35 cellular contexts compared by ENCODE assay signal in genomic region chr10:15279236-15279635, GRCh38.
"Had no signal": no experiment of that assay in that cellular context is flagged by ENCODE, and none has a peak within 500 bp of the region (broad histone marks: within the 10 kb centered on the region; RNA-seq: fewer than 3 reads in every experiment).

No MANE protein-coding gene starts in this region.

- H3K4me2 ChIP-seq: KMS-11 had no signal

- H3K27me3 ChIP-seq: MG63 had no signal

- H3K9ac ChIP-seq: KMS-11 had no signal

- H3K27ac ChIP-seq: KMS-11 had no signal

- DNase-seq: Karpas-422, Kasumi-1, KG1, MG63, MM.1S, MV-4-11, NCI-H1048, NCI-H1092, NCI-H1092 treated with DMSO at 0.1 percent for 48 hours, NCI-H1105, NCI-H1105 treated with DMSO at 0.1 percent for 48 hours, NCI-H1417, NCI-H1417 treated with DMSO at 0.1 percent for 48 hours, NCI-H1436, NCI-H1436 treated with DMSO at 0.1 percent for 48 hours, NCI-H146, NCI-H1694, NCI-H1694 treated with DMSO at 0.1 percent for 48 hours, NCI-H187, NCI-H187 treated with DMSO at 0.1 percent for 48 hours, NCI-H1930, NCI-H2029, NCI-H2029 treated with DMSO at 0.1 percent for 48 hours, NCI-H2081, NCI-H2081 treated with DMSO at 0.1 percent for 48 hours, NCI-H2107, NCI-H2171, NCI-H2171 treated with DMSO at 0.1 percent for 48 hours, NCI-H2227 treated with DMSO at 0.1 percent for 48 hours, NCI-H226, NCI-H345, NCI-H446, NCI-H446 treated with DMSO at 0.1 percent for 48 hours, NCI-H510A had no signal

- H3K4me3 ChIP-seq: MG63 had no signal
